Comparison of ENCODE assay signal across 8 cellular contexts in the genomic region with DNA sequence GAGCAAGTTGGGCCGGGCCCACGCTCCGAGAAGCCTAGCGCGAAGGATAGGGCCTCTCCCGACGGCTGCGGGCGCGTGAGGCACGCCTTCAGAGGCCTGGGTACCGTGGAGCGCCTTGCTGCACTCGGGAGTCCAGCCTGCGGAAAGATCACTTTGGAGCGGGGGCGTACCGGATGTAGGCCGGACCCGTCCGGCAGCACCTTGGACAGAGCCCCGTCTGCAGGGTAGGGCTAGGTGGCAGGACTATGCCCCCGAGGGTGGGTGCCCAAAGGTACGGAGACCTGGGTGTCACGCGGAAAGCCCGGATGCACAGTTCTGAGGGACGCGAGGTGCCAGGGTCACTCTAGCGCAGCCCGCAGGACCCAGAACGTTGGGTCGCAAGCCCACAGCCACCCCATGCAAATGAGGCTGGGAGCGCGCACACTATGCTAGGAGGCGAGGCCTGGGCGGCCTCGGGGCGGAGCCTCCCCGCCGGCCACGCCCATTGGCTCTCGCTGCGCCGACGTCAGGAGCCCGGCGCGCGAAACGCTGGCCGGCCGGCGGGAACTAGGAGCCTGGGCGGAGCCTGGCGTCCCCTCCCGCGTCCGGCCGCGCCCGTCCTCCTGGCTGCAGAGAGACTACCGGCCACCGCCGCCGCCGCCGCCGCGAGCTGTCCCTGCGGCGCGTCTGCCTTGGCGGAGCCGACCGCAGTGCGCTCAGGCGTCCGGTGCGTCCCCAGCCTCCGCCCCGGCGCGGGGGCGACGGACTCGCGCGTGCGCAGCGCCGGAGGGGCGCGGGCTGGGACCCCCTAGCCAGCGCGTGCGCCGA. TPM values are rescaled to one million over a fixed set of nuclear protein-coding genes. Genes with fewer than 3 reads are reported as not detected.
DNase-seq lines count a peak whose midpoint lies in the region; ATAC-seq, FAIRE-seq and TF ChIP-seq lines count a peak whose summit lies in the region.

A gene (plus strand): TSS at position 611 of the 807 bp plus-strand sequence. CDS start 327 bp downstream, outside the sequence.

- H3K27ac ChIP-seq in AG04450 (ENCODE audit: low read depth, low read length), result no peak within 1 kb of the TSS
- no peak within 1 kb of the TSS for H3K27ac ChIP-seq in smooth muscle cell (ENCODE audit: low read depth)

- peaks cover 20% of the 10 kb centered on the region for H3K27me3 ChIP-seq in AG04450 (ENCODE audit: control insufficient read depth, insufficient read depth, low read length)
- H3K27me3 ChIP-seq in bronchial epithelial cell (ENCODE audit: control insufficient read depth, insufficient read depth, low read length), result no peaks in the 10 kb centered on the region
- peaks cover 40% of the 10 kb centered on the region for H3K27me3 ChIP-seq in smooth muscle cell (ENCODE audit: low read depth)

- no peak within 1 kb of the TSS for H3K27ac Mint-ChIP-seq in immature natural killer cell

- peaks cover 8% of the 10 kb centered on the region for H3K4me1 ChIP-seq in smooth muscle cell (ENCODE audit: low read depth)

- H3K36me3 Mint-ChIP-seq in immature natural killer cell, result no peaks in the 10 kb centered on the region

- no peak within 1 kb of the TSS for H3K9ac ChIP-seq in smooth muscle cell (ENCODE audit: low read depth)

- CTCF ChIA-PET in AG04450 (lab: Charles Lee), result interaction anchor here (0.6 to 1.2 kb wide), 3 partner anchors 9 to 27 kb away, joined by 3 to 8 read pairs (median 3); no protein-coding TSS in a partner anchor

- peaks cover 11% of the 10 kb centered on the region for H4K20me1 ChIP-seq in smooth muscle cell (ENCODE audit: low read depth)

- DNase-seq in AG04450 (ENCODE audit: low read depth, low spot score) (peak; percentile 38), NCI-H2196 (lab: John Stamatoyannopoulos, UW; ENCODE audit: unreplicated experiment) (peak; percentile 93), bronchial epithelial cell (ENCODE audit: low read depth) (peak; percentile 79), immature natural killer cell (peak; percentile 80 to 83 (median 82)), smooth muscle cell (lab: John Stamatoyannopoulos, UW; ENCODE audit: unreplicated experiment) (peak; percentile 90)

- peaks cover 1% of the 10 kb centered on the region for H3K36me3 ChIP-seq in bronchial epithelial cell (ENCODE audit: control insufficient read depth, insufficient read depth, low read length)
- no peaks in the 10 kb centered on the region for H3K36me3 ChIP-seq in smooth muscle cell (ENCODE audit: low read depth)

- no peaks in the 10 kb centered on the region for H3F3A ChIP-seq in smooth muscle cell (ENCODE audit: low read depth)

- H3K9me3 ChIP-seq in AG04450 (ENCODE audit: control insufficient read depth, insufficient read depth, low read length) (peaks cover 4% of the 10 kb centered on the region; the same call in 1 of the 2 replicates), smooth muscle cell (replicated peaks; ENCODE audit: low read depth) (no peaks in the 10 kb centered on the region)

- peak within 1 kb of the TSS; percentile 98 for H3K4me2 ChIP-seq in smooth muscle cell

- peak within 1 kb of the TSS; percentile 84 for H2AFZ ChIP-seq in smooth muscle cell (ENCODE audit: low read depth)

- no peak for TF ChIP-seq CTCF in AG04450 (IDR thresholded peaks at IDR 0.05; ENCODE audit: low read depth, low read length)
- TF ChIP-seq CTCF in WI38 (IDR thresholded peaks at IDR 0.05; ENCODE audit: low read depth, low read length), result no peak
- TF ChIP-seq CTCF in bronchial epithelial cell (IDR thresholded peaks at IDR 0.05; ENCODE audit: insufficient read depth, low read length, severe bottlenecking), result no peak
- TF ChIP-seq CTCF in smooth muscle cell (IDR thresholded peaks at IDR 0.05; ENCODE audit: borderline replicate concordance, insufficient read depth, poor library complexity, severe bottlenecking), result no peak

- peaks cover 9 to 14% (median 13%) of the 10 kb centered on the region in 3 donors for H3K27me3 Mint-ChIP-seq in immature natural killer cell (ENCODE audit: low read depth in 3 of 3)

- H3K79me2 ChIP-seq in smooth muscle cell (ENCODE audit: low read depth), result no peaks in the 10 kb centered on the region

- no peak for FAIRE-seq in bronchial epithelial cell (lab: Jason Lieb, UNC)

- H3K9me3 Mint-ChIP-seq in immature natural killer cell, result no peaks in the 10 kb centered on the region

- 2% methylated on average over 89 of the region's 98 CpGs for WGBS in smooth muscle cell (ENCODE audit: low lambda C conversion rate)

- peak within 1 kb of the TSS; percentile 76 to 80 (median 79) for H3K4me3 Mint-ChIP-seq in immature natural killer cell

- H3K4me3 ChIP-seq in AG04450 (ENCODE audit: low read depth, low read length) (peak within 1 kb of the TSS; percentile 64), WI38 (ENCODE audit: low read depth, low read length) (peak within 1 kb of the TSS; percentile 65), bronchial epithelial cell (ENCODE audit: low read depth, low read length) (peak within 1 kb of the TSS; percentile 69), smooth muscle cell (peak within 1 kb of the TSS; percentile 63)

- peaks cover 17 to 27% of the 10 kb centered on the region in 2 donors for H3K4me1 Mint-ChIP-seq in immature natural killer cell

- ATAC-seq in GM18870 (IDR thresholded peaks at IDR 0.05; ENCODE audit: unreplicated experiment) (peak; percentile 38), HG03103 (IDR thresholded peaks at IDR 0.05; ENCODE audit: low read depth, unreplicated experiment) (peak; percentile 51)

- POLR2A ChIA-PET in AG04450 (lab: Yijun Ruan, JAX), result interaction anchor here (1.7 kb wide), 1 partner anchor 11 kb away, joined by 10 read pairs; a partner anchor contains a TSS

RNA-seq across cellular contexts. Expression of the gene that starts here (rescaled TPM):
- polyA plus RNA-seq in AG04450 (2011; rRNA removed), result 1.2 and 1.9 TPM in 2 replicates
- polyA minus RNA-seq in AG04450 (2011; rRNA and poly(A)+ RNA removed), result 1.5 and 1.7 TPM in 2 replicates
- total RNA-seq in bronchial epithelial cell, result 5.3 and 5.5 TPM in 2 replicates
- polyA plus RNA-seq in immature natural killer cell, result 1 to 10 TPM; 2.7 to 3.5 (median 2.7) TPM
- 4.6 and 4.8 TPM in 2 replicates for total RNA-seq in smooth muscle cell
- 7.9 and 9.3 TPM in 2 replicates for polyA plus RNA-seq in smooth muscle cell

Comparison
In these comparisons a context has a peak if more than half of its experiments do, and no peak if none do; other contexts are left out.
1. DNase-seq: peak in every context shown above with its lines; median percentile 93 in NCI-H2196; 90 in smooth muscle cell; 82 in immature natural killer cell; 79 in bronchial epithelial cell; 38 in AG04450.